ENCODE assay signal across 8 cellular contexts in genomic region chr4:1869530-1870327, GRCh38. TPM values are rescaled to one million over a fixed set of nuclear protein-coding genes. Genes with fewer than 3 reads are reported as not detected.
A peak's percentile ranks its signal among the peaks of the same experiment; 100 is the strongest.
DNase-seq lines count a peak whose midpoint lies in the region; ATAC-seq, FAIRE-seq and TF ChIP-seq lines count a peak whose summit lies in the region.

No MANE protein-coding gene starts in this region.

- peak overlapping the region; percentile 86 for H3K4me3 Mint-ChIP-seq in activated CD4-positive, alpha-beta T cell treated with anti-CD3 and anti-CD28 coated beads, Interleukin-2, amount 10 ng/mL, durations not matched to agents 7 days and 5 days

- ATAC-seq in HG03378 (IDR thresholded peaks at IDR 0.05; ENCODE audit: unreplicated experiment) (peak; percentile 16), GM12878 (peak; percentile 54), HG03097 (IDR thresholded peaks at IDR 0.05; ENCODE audit: low FRiP score, unreplicated experiment) (no peak)

- peaks cover 2% of the 10 kb centered on the region for H3K27me3 Mint-ChIP-seq in activated CD4-positive, alpha-beta T cell treated with anti-CD3 and anti-CD28 coated beads, Interleukin-2, amount 10 ng/mL, durations not matched to agents 7 days and 5 days

- no peak for TF ChIP-seq CTCF in GM12878 (IDR thresholded peaks at IDR 0.05 in 2 of 3, conservative IDR thresholded peaks at IDR 0.05 in 1 of 3; ENCODE audit: control insufficient read depth in 2 of 3, extremely low read depth in 1 of 3, insufficient read depth in 1 of 3, low read depth in 3 of 3, low read length in 3 of 3)

- FAIRE-seq in GM12878 (lab: Jason Lieb, UNC) = no peak

- SMC1A ChIA-PET in GM12878 (lab: Charles Lee; ENCODE audit: uncharacterized antibody, unreplicated experiment) = interaction anchor here (1.4 kb wide), 1 partner anchor 13 kb away, joined by 6 read pairs; the partner anchor contains the start of gene LETM1

- H3K27me3 ChIP-seq in GM12878 (replicated peaks in 1 of 2; ENCODE audit: control insufficient read depth in 2 of 2, insufficient read depth in 2 of 2, low read length in 1 of 2) (no peaks in the 10 kb centered on the region), mesenchymal stem cell (ENCODE audit: control insufficient read depth in 1 of 2, insufficient read depth in 1 of 2, low read length in 2 of 2) (peaks cover 11 to 13% of the 10 kb centered on the region in 2 experiments)

- no peak overlapping the region for H2AK5ac ChIP-seq in mesenchymal stem cell (ENCODE audit: low read length, severe bottlenecking)

- H3K4me3 ChIP-seq in GM12878 (peak overlapping the region; percentile 76), mesenchymal stem cell (ENCODE audit: insufficient read depth in 1 of 2, low read depth in 1 of 2, low read length in 2 of 2) (peak overlapping the region; percentile 81 to 84)

- H3K36me3 Mint-ChIP-seq in activated CD4-positive, alpha-beta T cell treated with anti-CD3 and anti-CD28 coated beads, Interleukin-2, amount 10 ng/mL, durations not matched to agents 7 days and 5 days (ENCODE audit: low read depth) = peaks cover 15% of the 10 kb centered on the region

- H3K9me3 ChIP-seq in GM12878 (replicated peaks; ENCODE audit: control insufficient read depth, insufficient read depth, low read length) (no peaks in the 10 kb centered on the region), mesenchymal stem cell (ENCODE audit: control insufficient read depth, low read length) (no peaks in the 10 kb centered on the region)

- TF ChIP-seq RAD21 in GM12878 (IDR thresholded peaks at IDR 0.05; ENCODE audit: insufficient read depth, low read depth, low read length) = no peak

- no peak overlapping the region for H2BK5ac ChIP-seq in mesenchymal stem cell (ENCODE audit: low read depth, low read length, poor library complexity, severe bottlenecking)

- no peak for DNase-seq in activated CD4-positive, alpha-beta T cell treated with anti-CD3 and anti-CD28 coated beads, Interleukin-2, amount 10 ng/mL, durations not matched to agents 7 days and 5 days
- no peak for DNase-seq in activated CD4-positive, alpha-beta T cell treated with anti-CD3 and anti-CD28 coated beads for 48 hours
- no peak for DNase-seq in GM12878 (ENCODE audit: low read depth, low spot score)
- no peak for DNase-seq in mesenchymal stem cell
- DNase-seq in DMS153 treated with DMSO at 0.1 percent for 48 hours (lab: John Stamatoyannopoulos, UW; ENCODE audit: unreplicated experiment) = no peak
- DNase-seq in GM03348 (ENCODE audit: low spot score) = no peak

- WGBS in GM12878 (ENCODE audit: insufficient coverage, insufficient replicate concordance, low lambda C conversion rate, missing lambda C conversion rate) = 37% methylated on average over 19 of the region's 19 CpGs
- 55% methylated on average over 18 of the region's 19 CpGs for WGBS in mesenchymal stem cell

- no peaks in the 10 kb centered on the region for H3K79me1 ChIP-seq in mesenchymal stem cell (replicated peaks; ENCODE audit: low read length, poor library complexity, severe bottlenecking)

- peak overlapping the region; percentile 93 to 94 for H3K18ac ChIP-seq in mesenchymal stem cell (ENCODE audit: low read depth in 1 of 2, low read length in 2 of 2)

- no peak overlapping the region for H2BK15ac ChIP-seq in mesenchymal stem cell (ENCODE audit: low read depth, poor library complexity, severe bottlenecking)

- peak overlapping the region; percentile 92 for H4K8ac ChIP-seq in mesenchymal stem cell (ENCODE audit: low read length)

- H3K4me1 ChIP-seq in GM12878 (ENCODE audit: control insufficient read depth, insufficient read depth, low read length) = peaks cover 20% of the 10 kb centered on the region
- peaks cover 6% of the 10 kb centered on the region for H3K4me1 ChIP-seq in mesenchymal stem cell (ENCODE audit: control insufficient read depth, insufficient read depth, low read depth, low read length)

- POLR2A ChIA-PET in activated CD4-positive, alpha-beta T cell treated with anti-CD3 and anti-CD28 coated beads, Interleukin-2, amount 10 ng/mL, durations not matched to agents 7 days and 5 days (lab: Charles Lee) = interaction anchor here (0.7 kb wide), 1 partner anchor 32 kb away, joined by 3 read pairs; no protein-coding TSS in a partner anchor
- POLR2A ChIA-PET in GM12878 (lab: Charles Lee) = interaction anchor here (1.2 to 1.7 kb wide), 6 partner anchors 8 to 158 kb away, joined by 3 to 5 read pairs (median 4); partner anchors contain the start of genes LETM1 and SLBP

- intact Hi-C loops in GM12878 (cut with micrococcal nuclease; ENCODE audit: unreplicated experiment) = loop anchor here (1.0 to 10.0 kb wide), 3 partner anchors 13 to 545 kb away; partner anchors contain the start of genes CFAP99, LETM1, SLBP and ZFYVE28

- H3K4me2 ChIP-seq in GM12878 (ENCODE audit: control insufficient read depth, insufficient read depth) (peak overlapping the region; percentile 93), mesenchymal stem cell (ENCODE audit: low read length, poor library complexity, severe bottlenecking) (peak overlapping the region; percentile 95)

- peak overlapping the region in 1 of 2 experiments; percentile 15 for H2BK12ac ChIP-seq in mesenchymal stem cell (ENCODE audit: low read length in 2 of 2)

- H3K36me3 ChIP-seq in GM12878 (ENCODE audit: control insufficient read depth in 2 of 2, insufficient read depth in 2 of 2, low read length in 1 of 2) (no peaks in the 10 kb centered on the region), mesenchymal stem cell (ENCODE audit: control insufficient read depth in 1 of 2, insufficient read depth in 2 of 2, low read depth in 1 of 2, low read length in 2 of 2) (no peaks in the 10 kb centered on the region)

- peaks cover 37% of the 10 kb centered on the region for H3K79me2 ChIP-seq in GM12878 (ENCODE audit: control insufficient read depth, insufficient read depth, low read length)

- no peak overlapping the region for H2BK120ac ChIP-seq in mesenchymal stem cell (ENCODE audit: low read depth, low read length)

- CTCF ChIA-PET in activated CD4-positive, alpha-beta T cell treated with anti-CD3 and anti-CD28 coated beads, Interleukin-2, amount 10 ng/mL, durations not matched to agents 7 days and 5 days (lab: Charles Lee) = interaction anchor here (1.2 kb wide), 1 partner anchor 18 kb away, joined by 4 read pairs; no protein-coding TSS in a partner anchor
- CTCF ChIA-PET in GM12878 (lab: Yijun Ruan, JAX) = interaction anchor here (1.7 to 1.8 kb wide), 2 partner anchors 13 to 29 kb away, joined by 5 to 10 read pairs; no protein-coding TSS in a partner anchor

- peak overlapping the region; percentile 57 for H4K91ac ChIP-seq in mesenchymal stem cell (ENCODE audit: low read length)

- in situ Hi-C loops in GM12878 (cut with MboI) = no loop called here

- TF ChIP-seq EP300 in GM12878 (IDR thresholded peaks at IDR 0.05; ENCODE audit: borderline replicate concordance in 1 of 2, control insufficient read depth in 1 of 2, low read depth in 2 of 2, low read length in 2 of 2) = no peak

- peak overlapping the region in 1 of 2 experiments; percentile 93 for H3K14ac ChIP-seq in mesenchymal stem cell (ENCODE audit: low read length in 2 of 2)

- H2AFZ ChIP-seq in GM12878 (ENCODE audit: control insufficient read depth, low read depth, low read length) (peak overlapping the region; percentile 88), mesenchymal stem cell (ENCODE audit: low read depth, low read length) (peak overlapping the region; percentile 85)

- TF ChIP-seq POLR2A in GM12878 (IDR thresholded peaks at IDR 0.05; ENCODE audit: low read depth, low read length) = no peak

- peak overlapping the region; percentile 97 for H3K27ac Mint-ChIP-seq in activated CD4-positive, alpha-beta T cell treated with anti-CD3 and anti-CD28 coated beads, Interleukin-2, amount 10 ng/mL, durations not matched to agents 7 days and 5 days

- peaks cover 40% of the 10 kb centered on the region for H3K4me1 Mint-ChIP-seq in activated CD4-positive, alpha-beta T cell treated with anti-CD3 and anti-CD28 coated beads, Interleukin-2, amount 10 ng/mL, durations not matched to agents 7 days and 5 days

- peak overlapping the region; percentile 35 to 89 for H3K4ac ChIP-seq in mesenchymal stem cell (ENCODE audit: low read depth in 1 of 2, low read length in 2 of 2)

- RAD21 ChIA-PET in GM12878 (lab: Charles Lee; ENCODE audit: unreplicated experiment) = interaction anchor here (0.7 kb wide), 1 partner anchor 668 kb away, joined by 3 read pairs; no protein-coding TSS in a partner anchor

- TSS peak; percentile 80 for BruUV-seq in GM12878 (replicated peaks; lab: Mats Ljungman, UMichigan)

- H4K20me1 ChIP-seq in GM12878 (ENCODE audit: control insufficient read depth, insufficient read depth) = no peaks in the 10 kb centered on the region; the same call in 1 of the 2 replicates

- H3K23ac ChIP-seq in mesenchymal stem cell (ENCODE audit: low read length in 2 of 2) = peak overlapping the region in 1 of 2 experiments; percentile 70

- peak overlapping the region; percentile 92 for H3K9ac ChIP-seq in GM12878 (ENCODE audit: control insufficient read depth, insufficient read depth, low read length)
- H3K9ac ChIP-seq in mesenchymal stem cell (ENCODE audit: low read length) = peak overlapping the region; percentile 92

- H3K27ac ChIP-seq in GM12878 (ENCODE audit: control insufficient read depth, insufficient read depth) (peak overlapping the region; percentile 97), mesenchymal stem cell (ENCODE audit: low read length, poor library complexity, severe bottlenecking) (peak overlapping the region; percentile 63)

- no peaks in the 10 kb centered on the region for H3K9me3 Mint-ChIP-seq in activated CD4-positive, alpha-beta T cell treated with anti-CD3 and anti-CD28 coated beads, Interleukin-2, amount 10 ng/mL, durations not matched to agents 7 days and 5 days

RNA-seq across cellular contexts. Expression of gene NSD2, which starts 1.5 kb away (rescaled TPM):
- 100 to 1,000 TPM; 248 to 271 TPM for total RNA-seq in activated CD4-positive, alpha-beta T cell treated with anti-CD3 and anti-CD28 coated beads, Interleukin-2, amount 10 ng/mL, durations not matched to agents 7 days and 5 days
- total RNA-seq in GM12878 (2013; cell fraction: nucleolus; rRNA removed) = 179 and 184 TPM in 2 replicates
- 72.5 and 73.1 TPM in 2 replicates for total RNA-seq in GM12878 (2014; rRNA removed)
- total RNA-seq in GM12878 (2014; rRNA removed; fragmentation: Illumina TruSeq; extraction: Trizol) = 71.4 and 74.7 TPM in 2 replicates
- 137 and 139 TPM in 2 replicates for total RNA-seq in GM12878 (2021)
- 25.3 TPM for polyA plus RNA-seq in GM12878 (2011; ENCODE audit: low read depth)
- polyA plus RNA-seq in GM12878 (2011; rRNA removed) = 44.9 and 50.2 TPM in 2 replicates
- polyA plus RNA-seq in GM12878 (2011; cell fraction: cytosol; rRNA removed) = 38.5 and 43.7 TPM in 2 replicates
- 90.6 and 120 TPM in 2 replicates for polyA plus RNA-seq in GM12878 (2011; cell fraction: nucleus; rRNA removed)
- polyA plus RNA-seq in GM12878 (2012) = 39.9 and 45.7 TPM in 2 replicates
- polyA plus RNA-seq in GM12878 (2014; fragmentation: Illumina TruSeq; extraction: Trizol) = 83.4 and 85.0 TPM in 2 replicates
- 1 to 10 TPM; 8.6 to 9.3 TPM for polyA plus RNA-seq in GM12878 (2014; fragmentation: Nextera tagmentation; extraction: Ambion mirVana)
- polyA plus RNA-seq in GM12878 (2014; rRNA removed) = 72.6 and 74.8 TPM in 2 replicates
- polyA plus RNA-seq in GM12878 (2016; fragmentation: Nextera tagmentation; extraction: Ambion mirVana) = 10 to 100 TPM; 42.2 to 62.0 TPM
- 76.8 and 101 TPM in 2 replicates for polyA minus RNA-seq in GM12878 (2011; rRNA and poly(A)+ RNA removed)
- 43.8 and 49.9 TPM in 2 replicates for polyA minus RNA-seq in GM12878 (2011; cell fraction: cytosol; rRNA and poly(A)+ RNA removed)
- polyA minus RNA-seq in GM12878 (2011; cell fraction: nucleus; rRNA and poly(A)+ RNA removed) = 42.9 and 83.7 TPM in 2 replicates
- 17.1 TPM for polyA plus RNA-seq in mesenchymal stem cell (2013, experiment 1 of 2)
- 16.3 TPM for polyA plus RNA-seq in mesenchymal stem cell (2013, experiment 2 of 2)

RNA-seq across cellular contexts. Expression of gene LETM1, which starts 13.8 kb away (rescaled TPM):
- 10 to 100 TPM; 40.7 to 49.5 TPM for total RNA-seq in activated CD4-positive, alpha-beta T cell treated with anti-CD3 and anti-CD28 coated beads, Interleukin-2, amount 10 ng/mL, durations not matched to agents 7 days and 5 days
- 75.9 and 85.3 TPM in 2 replicates for total RNA-seq in GM12878 (2013; cell fraction: nucleolus; rRNA removed)
- total RNA-seq in GM12878 (2014; rRNA removed) (50.4 and 57.8 TPM in 2 replicates), GM12878 (2014; rRNA removed; fragmentation: Illumina TruSeq; extraction: Trizol) (23.9 and 24.4 TPM in 2 replicates), GM12878 (2021) (59.6 and 65.2 TPM in 2 replicates)
- 9.8 TPM for polyA plus RNA-seq in GM12878 (2011; ENCODE audit: low read depth)
- polyA plus RNA-seq in GM12878 (2011; rRNA removed) (9.6 and 18.4 TPM in 2 replicates), GM12878 (2014; fragmentation: Illumina TruSeq; extraction: Trizol) (8.5 and 18.5 TPM in 2 replicates), GM12878 (2014; fragmentation: Nextera tagmentation; extraction: Ambion mirVana) (1 to 10 TPM; 2.6 to 4.0 TPM), GM12878 (2014; rRNA removed) (36.0 and 46.4 TPM in 2 replicates), GM12878 (2016; fragmentation: Nextera tagmentation; extraction: Ambion mirVana) (10 to 100 TPM; 37.3 to 39.4 TPM)
- polyA plus RNA-seq in GM12878 (2011; cell fraction: cytosol; rRNA removed) = 18.0 and 26.3 TPM in 2 replicates
- 124 and 166 TPM in 2 replicates for polyA plus RNA-seq in GM12878 (2011; cell fraction: nucleus; rRNA removed)
- polyA plus RNA-seq in GM12878 (2012) = 17.0 and 20.1 TPM in 2 replicates
- 30.1 and 65.7 TPM in 2 replicates for polyA minus RNA-seq in GM12878 (2011; rRNA and poly(A)+ RNA removed)
- 28.0 and 28.7 TPM in 2 replicates for polyA minus RNA-seq in GM12878 (2011; cell fraction: cytosol; rRNA and poly(A)+ RNA removed)
- 38.6 and 52.8 TPM in 2 replicates for polyA minus RNA-seq in GM12878 (2011; cell fraction: nucleus; rRNA and poly(A)+ RNA removed)
- polyA plus RNA-seq in mesenchymal stem cell (2013, experiment 1 of 2) = 17.9 TPM
- 17.5 TPM for polyA plus RNA-seq in mesenchymal stem cell (2013, experiment 2 of 2)
